In the genomic region with DNA sequence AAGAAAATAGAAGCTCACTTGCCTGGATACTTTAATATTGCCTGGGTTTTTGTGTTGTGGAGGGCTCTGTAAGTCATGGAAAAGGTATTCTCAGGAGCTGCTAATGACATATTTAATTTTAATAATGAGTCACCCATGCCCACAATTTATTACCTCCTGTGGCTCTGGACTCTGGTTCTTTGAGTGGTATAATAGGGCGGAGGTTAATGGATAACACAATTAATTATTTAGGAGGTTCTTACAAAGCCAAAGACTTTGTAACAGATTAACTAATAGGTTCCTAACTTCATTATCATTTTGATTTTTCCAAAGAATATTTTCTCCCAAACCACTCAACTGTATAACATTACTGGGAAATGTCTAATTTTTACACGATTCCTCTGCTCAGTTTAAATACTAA, we compare ENCODE assay signal across 33 cellular contexts. TPM values are rescaled to one million over a fixed set of nuclear protein-coding genes. Genes with fewer than 3 reads are reported as not detected.
"Had no signal": no experiment of that assay in that cellular context is flagged by ENCODE, and none has a peak within 500 bp of the region (broad histone marks: within the 10 kb centered on the region; RNA-seq: fewer than 3 reads in every experiment).

No MANE protein-coding gene starts in this region.

- H3K9me3 ChIP-seq: Peyer's patch had no signal

- DNase-seq: activated CD4-positive, alpha-beta T cell treated with anti-CD3 and anti-CD28 coated beads for 36 hours; activated CD4-positive, alpha-beta T cell treated with anti-CD3 and anti-CD28 coated beads, Interleukin-2, amount 10 ng/mL, durations not matched to agents 7 days and 5 days; activated CD4-positive, alpha-beta T cell treated with anti-CD3 and anti-CD28 coated beads, Interleukin-2, amount 50 U/mL, for 48 hours; activated CD8-positive, alpha-beta T cell treated with anti-CD3 and anti-CD28 coated beads, Interleukin-2, amount 10 ng/mL, durations not matched to agents 7 days and 5 days; activated naive CD4-positive, alpha-beta T cell treated with anti-CD3 and anti-CD28 coated beads, Interleukin-2, amount 10 ng/mL, durations not matched to agents 7 days and 5 days; activated naive CD8-positive, alpha-beta T cell treated with anti-CD3 and anti-CD28 coated beads, Interleukin-2, amount 50 U/mL, for 24 hours; activated T-cell treated with anti-CD3 and anti-CD28 coated beads, Interleukin-2, amount 50 U/mL, for 24 hours; anterior cingulate cortex; brain microvascular endothelial cell; central memory CD4-positive, alpha-beta T cell; MM.1S; MV-4-11; NCI-H1092; NCI-H1417; NCI-H146; NCI-H187; NCI-H2029 treated with DMSO at 0.1 percent for 48 hours; NCI-H2107; NCI-H2171; NCI-H510A; NCI-H526; NCI-H748 treated with DMSO at 0.1 percent for 48 hours; NK-92 treated with Interleukin-12 subunit alpha and Interleukin-12 subunit beta, amount 100 ng/mL, for 24 hours; PC-3; RPMI8226; SHP77 treated with DMSO at 0.1 percent for 48 hours had no signal

- H3K27ac ChIP-seq: brain microvascular endothelial cell, KMS-11, Peyer's patch had no signal

- ATAC-seq: activated CD4-positive, alpha-beta T cell treated with anti-CD3 and anti-CD28 coated beads for 36 hours; activated CD4-positive, CD25-positive, alpha-beta regulatory T cell treated with anti-CD3 and anti-CD28 coated beads, Interleukin-2, amount 50 U/mL, for 24 hours; activated CD8-positive, alpha-beta T cell treated with anti-CD3 and anti-CD28 coated beads, Interleukin-2, amount 10 ng/mL, durations not matched to agents 7 days and 5 days; activated naive CD8-positive, alpha-beta T cell treated with anti-CD3 and anti-CD28 coated beads, Interleukin-2, amount 50 U/mL, for 24 hours; PC-3; SK-N-SH treated with all-trans-retinoic acid at 6 μM for 48 hours; WTC11 had no signal

- H3K36me3 ChIP-seq: brain microvascular endothelial cell, Peyer's patch had no signal

- H3K4me1 ChIP-seq: Peyer's patch had no signal

- H3K9ac ChIP-seq: KMS-11 had no signal

- H3K27me3 ChIP-seq: brain microvascular endothelial cell, Peyer's patch had no signal

- H3K4me2 ChIP-seq: KMS-11 had no signal

- H3K4me3 ChIP-seq: Peyer's patch had no signal

RNA-seq across cellular contexts. Expression of a gene that starts 29.3 kb away (rescaled TPM):
- total RNA-seq: activated CD4-positive, alpha-beta T cell treated with anti-CD3 and anti-CD28 coated beads for 36 hours; activated CD4-positive, alpha-beta T cell treated with anti-CD3 and anti-CD28 coated beads, Interleukin-2, amount 10 ng/mL, durations not matched to agents 7 days and 5 days; activated CD8-positive, alpha-beta T cell treated with anti-CD3 and anti-CD28 coated beads, Interleukin-2, amount 10 ng/mL, durations not matched to agents 7 days and 5 days; activated T-helper 1 cell treated with anti-CD3 and anti-CD28 coated beads, Interleukin-12 subunit alpha, Interleukin-12 subunit beta, Interleukin-2, Interleukin-4 antibody, amounts not matched to agents 30 ng/mL and 10 ng/mL and 1 ng/mL, durations not matched to agents 14 hours and 24 hours and 36 hours; SK-MEL-5 had no signal
